In the genomic region with DNA sequence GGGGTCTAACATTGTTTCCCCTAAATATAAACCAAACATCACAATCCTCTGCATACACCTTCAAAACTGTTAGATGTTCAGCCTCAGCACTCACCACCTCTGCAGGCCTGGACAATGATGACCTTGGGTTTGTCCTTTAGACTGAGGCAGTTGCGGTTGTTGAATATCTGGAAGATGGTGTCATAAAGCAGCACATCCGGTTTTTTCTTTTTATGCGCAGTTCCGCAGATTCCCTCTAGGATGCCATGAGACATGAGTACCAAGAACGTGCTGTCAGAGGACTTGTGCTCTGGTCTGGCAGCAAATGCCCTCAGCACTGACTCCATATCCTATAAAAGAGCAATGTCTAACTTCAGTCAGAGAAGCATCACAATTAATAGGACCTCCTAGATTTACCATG, we compare ENCODE assay signal across 13 cellular contexts. TPM values are rescaled to one million over a fixed set of nuclear protein-coding genes. Genes with fewer than 3 reads are reported as not detected.
A peak's percentile ranks its signal among the peaks of the same experiment; 100 is the strongest.
DNase-seq lines count a peak whose midpoint lies in the region; ATAC-seq and TF ChIP-seq lines count a peak whose summit lies in the region.
"Had no signal": no experiment of that assay in that cellular context is flagged by ENCODE, and none has a peak within 500 bp of the region (broad histone marks: within the 10 kb centered on the region; RNA-seq: fewer than 3 reads in every experiment).

No MANE protein-coding gene starts in this region.

- no peak overlapping the region for H3K4me3 ChIP-seq in Peyer's patch
- H3K4me3 ChIP-seq: breast epithelium, gastroesophageal sphincter, right atrium auricular region had no signal

- intact Hi-C loops in sciatic nerve (cut with DNase I), result no loop called here

- H3K27me3 ChIP-seq in Peyer's patch, result no peaks in the 10 kb centered on the region
- H3K27me3 ChIP-seq: breast epithelium, gastroesophageal sphincter, right atrium auricular region had no signal

- H3K27ac ChIP-seq in Peyer's patch, result no peak overlapping the region
- H3K27ac ChIP-seq: 22Rv1, breast epithelium, gastroesophageal sphincter, right atrium auricular region had no signal

- no peaks in the 10 kb centered on the region for H3K9me3 ChIP-seq in Peyer's patch
- H3K9me3 ChIP-seq: breast epithelium, gastroesophageal sphincter, right atrium auricular region had no signal

- H3K36me3 ChIP-seq in Peyer's patch, result no peaks in the 10 kb centered on the region
- H3K36me3 ChIP-seq: breast epithelium, gastroesophageal sphincter, right atrium auricular region had no signal

- H3K4me1 ChIP-seq in Peyer's patch, result no peaks in the 10 kb centered on the region
- H3K4me1 ChIP-seq: breast epithelium, gastroesophageal sphincter, right atrium auricular region had no signal

- peak; percentile 25 for ATAC-seq in GM19372 (IDR thresholded peaks at IDR 0.05; ENCODE audit: low read depth, unreplicated experiment)
- ATAC-seq in sciatic nerve, result no peak
- ATAC-seq: gastroesophageal sphincter had no signal

- no peak for TF ChIP-seq POLR2A in Peyer's patch (IDR thresholded peaks at IDR 0.05)

- peak in 1 of 6 experiments; percentile 5 for TF ChIP-seq CTCF in Peyer's patch (IDR thresholded peaks at IDR 0.05)

- peak; percentile 31 for DNase-seq in DMS 273 (lab: John Stamatoyannopoulos, UW; ENCODE audit: unreplicated experiment)
- no peak for DNase-seq in DMS 273 treated with DMSO at 0.1 percent for 48 hours (lab: John Stamatoyannopoulos, UW)
- peak; percentile 43 to 44 for DNase-seq in SW 1271 (lab: John Stamatoyannopoulos, UW)
- DNase-seq in kidney tubule cell (ENCODE audit: low spot score), result peak; percentile 33
- DNase-seq in sciatic nerve (ENCODE audit: low spot score), result no peak
- no peak for DNase-seq in mucosa of gallbladder (ENCODE audit: low spot score)
- DNase-seq in Peyer's patch, result no peak

RNA-seq across cellular contexts. Expression of gene CASP5, which starts 22.8 kb away (rescaled TPM):
- total RNA-seq in sciatic nerve (0.76 TPM), mucosa of gallbladder (not detected), Peyer's patch (10 to 100 TPM; 10.5 to 27.5 (median 16.9) TPM)
- total RNA-seq: right atrium auricular region; T-helper 2 cell treated with Interferon-gamma antibody and Interleukin-4, amounts not matched to agents 100 ng/mL and 5 ng/mL, for 36 hours had no signal

RNA-seq across cellular contexts. Expression of gene CASP4, which starts 31.8 kb away (rescaled TPM):
- total RNA-seq in sciatic nerve, result 68.1 TPM
- total RNA-seq in mucosa of gallbladder, result 50.9 TPM
- 100 to 1,000 TPM; 108 to 136 (median 123) TPM for total RNA-seq in Peyer's patch

RNA-seq across cellular contexts. Expression of gene CASP1, which starts 34.8 kb away (rescaled TPM):
- total RNA-seq in sciatic nerve, result 31.9 TPM
- 36.7 TPM for total RNA-seq in mucosa of gallbladder
- total RNA-seq in Peyer's patch, result 100 to 1,000 TPM in 1 of 4 donors, 10 to 100 TPM in 3; 42.0 to 146 (median 93.6) TPM

RNA-seq across cellular contexts. Expression of gene CARD16, which starts 45.0 kb away (rescaled TPM):
- 40.4 TPM for total RNA-seq in sciatic nerve
- total RNA-seq in mucosa of gallbladder, result 22.8 TPM
- total RNA-seq in Peyer's patch, result 10 to 100 TPM in 3 of 4 donors, 1 to 10 TPM in 1; 9.2 to 43.3 (median 24.7) TPM

Comparison
In these comparisons a context has a peak if more than half of its experiments do, and no peak if none do; other contexts are left out.
1. DNase-seq: peak in DMS 273 (single experiment), SW 1271 (2 of 2) and kidney tubule cell (single experiment); none in DMS 273 treated with DMSO at 0.1 percent for 48 hours (single experiment), sciatic nerve (single experiment), mucosa of gallbladder (single experiment) and Peyer's patch (0 of 3).